2 cellular contexts compared by ENCODE assay signal in the genomic region with DNA sequence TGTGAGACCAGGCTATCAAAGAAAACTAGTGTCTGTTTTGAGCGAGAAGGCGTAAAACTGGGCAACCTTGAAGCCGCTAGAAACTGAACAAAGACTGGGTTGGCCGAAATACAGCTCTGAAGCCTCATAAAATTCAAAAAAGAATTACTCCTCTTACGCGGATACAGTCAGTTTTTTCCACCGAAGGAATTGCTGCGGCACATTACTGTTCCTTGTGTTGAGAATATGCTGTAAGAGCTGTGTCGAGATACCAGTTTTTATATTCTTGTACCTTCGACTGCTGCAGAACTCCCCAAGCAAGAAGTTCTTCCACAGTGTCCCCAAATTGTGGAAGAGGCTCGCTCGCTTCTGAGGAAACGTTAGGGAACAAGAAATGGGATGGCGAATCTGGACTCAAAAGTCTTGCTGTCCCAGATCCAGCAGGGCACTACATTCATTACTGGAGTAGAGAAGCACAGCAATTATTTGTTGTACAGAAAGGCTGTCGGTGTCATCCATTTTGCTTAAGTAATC.
TF ChIP-seq lines count a peak whose summit lies in the region.

No MANE protein-coding gene starts in this region.

TF ChIP-seq in K562, 482 proteins besides CTCF, POLR2A, EP300 and RAD21 (continued from another document and continues in another):
- TF ChIP-seq CREB1 (IDR thresholded peaks at IDR 0.05): no peak
- 0 out of 2 replicates have a peak, but pooled peaks have one; percentile 4 for TF ChIP-seq CREB1 (CRISPR knock-in tag; IDR thresholded peaks at IDR 0.05)
- TF ChIP-seq SRF (CRISPR knock-in tag; IDR thresholded peaks at IDR 0.05): no peak
- TF ChIP-seq ZNF717 (CRISPR knock-in tag; IDR thresholded peaks at IDR 0.05): no peak
- no peak for TF ChIP-seq MCM2 (IDR thresholded peaks at IDR 0.05; ENCODE audit: low read depth)
- no peak for TF ChIP-seq OTX1 (CRISPR knock-in tag; IDR thresholded peaks at IDR 0.05)
- peak; percentile 39; the same call in 1 of the 2 replicates for TF ChIP-seq KAT7 (CRISPR knock-in tag; IDR thresholded peaks at IDR 0.05; ENCODE audit: borderline replicate concordance)
- TF ChIP-seq ZKSCAN8 (CRISPR knock-in tag; IDR thresholded peaks at IDR 0.05): no peak
- TF ChIP-seq, protein P1, sequence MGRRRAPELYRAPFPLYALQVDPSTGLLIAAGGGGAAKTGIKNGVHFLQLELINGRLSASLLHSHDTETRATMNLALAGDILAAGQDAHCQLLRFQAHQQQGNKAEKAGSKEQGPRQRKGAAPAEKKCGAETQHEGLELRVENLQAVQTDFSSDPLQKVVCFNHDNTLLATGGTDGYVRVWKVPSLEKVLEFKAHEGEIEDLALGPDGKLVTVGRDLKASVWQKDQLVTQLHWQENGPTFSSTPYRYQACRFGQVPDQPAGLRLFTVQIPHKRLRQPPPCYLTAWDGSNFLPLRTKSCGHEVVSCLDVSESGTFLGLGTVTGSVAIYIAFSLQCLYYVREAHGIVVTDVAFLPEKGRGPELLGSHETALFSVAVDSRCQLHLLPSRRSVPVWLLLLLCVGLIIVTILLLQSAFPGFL (CRISPR knock-in tag; IDR thresholded peaks at IDR 0.05): 0 out of 2 replicates have a peak, but pooled peaks have one; percentile 11
- TF ChIP-seq NR2C2 (CRISPR knock-in tag; IDR thresholded peaks at IDR 0.05): no peak
- TF ChIP-seq NR2C2 (tag; IDR thresholded peaks at IDR 0.05): 0 out of 2 replicates have a peak, but pooled peaks have one; percentile 93
- no peak for TF ChIP-seq PCBP2 (IDR thresholded peaks at IDR 0.05; ENCODE audit: low read depth, low read length, poor library complexity, severe bottlenecking)
- no peak for TF ChIP-seq NR4A1 (CRISPR knock-in tag; IDR thresholded peaks at IDR 0.05)
- TF ChIP-seq NR4A1 (tag; IDR thresholded peaks at IDR 0.05): no peak
- no peak for TF ChIP-seq KLF13 (tag; IDR thresholded peaks at IDR 0.05; ENCODE audit: borderline replicate concordance, low read depth)
- TF ChIP-seq SIRT6 (IDR thresholded peaks at IDR 0.05; ENCODE audit: low read depth, low read length): no peak
- TF ChIP-seq, protein P2, sequence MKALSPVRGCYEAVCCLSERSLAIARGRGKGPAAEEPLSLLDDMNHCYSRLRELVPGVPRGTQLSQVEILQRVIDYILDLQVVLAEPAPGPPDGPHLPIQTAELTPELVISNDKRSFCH (CRISPR knock-in tag; IDR thresholded peaks at IDR 0.05): no peak
- TF ChIP-seq, protein P2 (tag; IDR thresholded peaks at IDR 0.05): 0 out of 2 replicates have a peak, but pooled peaks have one; percentile 59
- no peak for TF ChIP-seq PTBP1 (IDR thresholded peaks at IDR 0.05; ENCODE audit: low read depth, low read length)
- TF ChIP-seq, protein P3, sequence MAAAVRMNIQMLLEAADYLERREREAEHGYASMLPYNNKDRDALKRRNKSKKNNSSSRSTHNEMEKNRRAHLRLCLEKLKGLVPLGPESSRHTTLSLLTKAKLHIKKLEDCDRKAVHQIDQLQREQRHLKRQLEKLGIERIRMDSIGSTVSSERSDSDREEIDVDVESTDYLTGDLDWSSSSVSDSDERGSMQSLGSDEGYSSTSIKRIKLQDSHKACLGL (CRISPR knock-in tag; IDR thresholded peaks at IDR 0.05; ENCODE audit: borderline replicate concordance, poor library complexity, severe bottlenecking): no peak
- TF ChIP-seq HMG20A (CRISPR knock-in tag; conservative IDR thresholded peaks at IDR 0.05): no peak
- TF ChIP-seq TSC22D4 (tag; IDR thresholded peaks at IDR 0.05): no peak
- TF ChIP-seq ZNF408 (CRISPR knock-in tag; IDR thresholded peaks at IDR 0.05; ENCODE audit: low read depth): no peak
- TF ChIP-seq TEAD4 (IDR thresholded peaks at IDR 0.05; ENCODE audit: low read length): no peak
- no peak for TF ChIP-seq TEAD4 (CRISPR knock-in tag; IDR thresholded peaks at IDR 0.05; ENCODE audit: borderline replicate concordance)
- TF ChIP-seq SNRNP70 (optimal IDR thresholded peaks at IDR 0.05; ENCODE audit: low read depth, low read length): no peak
- TF ChIP-seq MCM5 (IDR thresholded peaks at IDR 0.05; ENCODE audit: low read depth): no peak
- TF ChIP-seq, protein P4, sequence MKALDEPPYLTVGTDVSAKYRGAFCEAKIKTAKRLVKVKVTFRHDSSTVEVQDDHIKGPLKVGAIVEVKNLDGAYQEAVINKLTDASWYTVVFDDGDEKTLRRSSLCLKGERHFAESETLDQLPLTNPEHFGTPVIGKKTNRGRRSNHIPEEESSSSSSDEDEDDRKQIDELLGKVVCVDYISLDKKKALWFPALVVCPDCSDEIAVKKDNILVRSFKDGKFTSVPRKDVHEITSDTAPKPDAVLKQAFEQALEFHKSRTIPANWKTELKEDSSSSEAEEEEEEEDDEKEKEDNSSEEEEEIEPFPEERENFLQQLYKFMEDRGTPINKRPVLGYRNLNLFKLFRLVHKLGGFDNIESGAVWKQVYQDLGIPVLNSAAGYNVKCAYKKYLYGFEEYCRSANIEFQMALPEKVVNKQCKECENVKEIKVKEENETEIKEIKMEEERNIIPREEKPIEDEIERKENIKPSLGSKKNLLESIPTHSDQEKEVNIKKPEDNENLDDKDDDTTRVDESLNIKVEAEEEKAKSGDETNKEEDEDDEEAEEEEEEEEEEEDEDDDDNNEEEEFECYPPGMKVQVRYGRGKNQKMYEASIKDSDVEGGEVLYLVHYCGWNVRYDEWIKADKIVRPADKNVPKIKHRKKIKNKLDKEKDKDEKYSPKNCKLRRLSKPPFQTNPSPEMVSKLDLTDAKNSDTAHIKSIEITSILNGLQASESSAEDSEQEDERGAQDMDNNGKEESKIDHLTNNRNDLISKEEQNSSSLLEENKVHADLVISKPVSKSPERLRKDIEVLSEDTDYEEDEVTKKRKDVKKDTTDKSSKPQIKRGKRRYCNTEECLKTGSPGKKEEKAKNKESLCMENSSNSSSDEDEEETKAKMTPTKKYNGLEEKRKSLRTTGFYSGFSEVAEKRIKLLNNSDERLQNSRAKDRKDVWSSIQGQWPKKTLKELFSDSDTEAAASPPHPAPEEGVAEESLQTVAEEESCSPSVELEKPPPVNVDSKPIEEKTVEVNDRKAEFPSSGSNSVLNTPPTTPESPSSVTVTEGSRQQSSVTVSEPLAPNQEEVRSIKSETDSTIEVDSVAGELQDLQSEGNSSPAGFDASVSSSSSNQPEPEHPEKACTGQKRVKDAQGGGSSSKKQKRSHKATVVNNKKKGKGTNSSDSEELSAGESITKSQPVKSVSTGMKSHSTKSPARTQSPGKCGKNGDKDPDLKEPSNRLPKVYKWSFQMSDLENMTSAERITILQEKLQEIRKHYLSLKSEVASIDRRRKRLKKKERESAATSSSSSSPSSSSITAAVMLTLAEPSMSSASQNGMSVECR (CRISPR knock-in tag; IDR thresholded peaks at IDR 0.05): no peak
- peak; percentile 8; the same call in 1 of the 2 replicates for TF ChIP-seq MYBL2 (IDR thresholded peaks at IDR 0.05; ENCODE audit: low read depth)
- TF ChIP-seq MYBL2 (CRISPR knock-in tag; IDR thresholded peaks at IDR 0.05; ENCODE audit: borderline replicate concordance): no peak
- no peak for TF ChIP-seq ZNF764 (CRISPR knock-in tag; IDR thresholded peaks at IDR 0.05; ENCODE audit: low read depth)
- TF ChIP-seq ZKSCAN1 (IDR thresholded peaks at IDR 0.05; ENCODE audit: low read depth, low read length): no peak
- no peak for TF ChIP-seq CSDE1 (IDR thresholded peaks at IDR 0.05)

TF ChIP-seq in HepG2, 621 proteins besides CTCF, POLR2A, EP300 and RAD21 (continued from another document):
- TF ChIP-seq, protein P5, sequence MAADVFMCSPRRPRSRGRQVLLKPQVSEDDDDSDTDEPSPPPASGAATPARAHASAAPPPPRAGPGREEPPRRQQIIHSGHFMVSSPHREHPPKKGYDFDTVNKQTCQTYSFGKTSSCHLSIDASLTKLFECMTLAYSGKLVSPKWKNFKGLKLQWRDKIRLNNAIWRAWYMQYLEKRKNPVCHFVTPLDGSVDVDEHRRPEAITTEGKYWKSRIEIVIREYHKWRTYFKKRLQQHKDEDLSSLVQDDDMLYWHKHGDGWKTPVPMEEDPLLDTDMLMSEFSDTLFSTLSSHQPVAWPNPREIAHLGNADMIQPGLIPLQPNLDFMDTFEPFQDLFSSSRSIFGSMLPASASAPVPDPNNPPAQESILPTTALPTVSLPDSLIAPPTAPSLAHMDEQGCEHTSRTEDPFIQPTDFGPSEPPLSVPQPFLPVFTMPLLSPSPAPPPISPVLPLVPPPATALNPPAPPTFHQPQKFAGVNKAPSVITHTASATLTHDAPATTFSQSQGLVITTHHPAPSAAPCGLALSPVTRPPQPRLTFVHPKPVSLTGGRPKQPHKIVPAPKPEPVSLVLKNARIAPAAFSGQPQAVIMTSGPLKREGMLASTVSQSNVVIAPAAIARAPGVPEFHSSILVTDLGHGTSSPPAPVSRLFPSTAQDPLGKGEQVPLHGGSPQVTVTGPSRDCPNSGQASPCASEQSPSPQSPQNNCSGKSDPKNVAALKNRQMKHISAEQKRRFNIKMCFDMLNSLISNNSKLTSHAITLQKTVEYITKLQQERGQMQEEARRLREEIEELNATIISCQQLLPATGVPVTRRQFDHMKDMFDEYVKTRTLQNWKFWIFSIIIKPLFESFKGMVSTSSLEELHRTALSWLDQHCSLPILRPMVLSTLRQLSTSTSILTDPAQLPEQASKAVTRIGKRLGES (CRISPR knock-in tag; IDR thresholded peaks at IDR 0.05; ENCODE audit: borderline replicate concordance): no peak
- TF ChIP-seq ZNF768 (CRISPR knock-in tag; IDR thresholded peaks at IDR 0.05) (no peak), ZNF496 (CRISPR knock-in tag; IDR thresholded peaks at IDR 0.05; ENCODE audit: insufficient replicate concordance) (no peak), FOXC1 (CRISPR knock-in tag; IDR thresholded peaks at IDR 0.05; ENCODE audit: borderline replicate concordance) (0 out of 2 replicates have a peak, but pooled peaks have one; percentile 1), ZNF274 (CRISPR knock-in tag; IDR thresholded peaks at IDR 0.05) (peak; percentile 5; the same call in 1 of the 2 replicates)
- TF ChIP-seq, protein P6, sequence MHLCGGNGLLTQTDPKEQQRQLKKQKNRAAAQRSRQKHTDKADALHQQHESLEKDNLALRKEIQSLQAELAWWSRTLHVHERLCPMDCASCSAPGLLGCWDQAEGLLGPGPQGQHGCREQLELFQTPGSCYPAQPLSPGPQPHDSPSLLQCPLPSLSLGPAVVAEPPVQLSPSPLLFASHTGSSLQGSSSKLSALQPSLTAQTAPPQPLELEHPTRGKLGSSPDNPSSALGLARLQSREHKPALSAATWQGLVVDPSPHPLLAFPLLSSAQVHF (CRISPR knock-in tag; IDR thresholded peaks at IDR 0.05): no peak
